Comparison of ENCODE assay signal across 10 cellular contexts in the genomic region with DNA sequence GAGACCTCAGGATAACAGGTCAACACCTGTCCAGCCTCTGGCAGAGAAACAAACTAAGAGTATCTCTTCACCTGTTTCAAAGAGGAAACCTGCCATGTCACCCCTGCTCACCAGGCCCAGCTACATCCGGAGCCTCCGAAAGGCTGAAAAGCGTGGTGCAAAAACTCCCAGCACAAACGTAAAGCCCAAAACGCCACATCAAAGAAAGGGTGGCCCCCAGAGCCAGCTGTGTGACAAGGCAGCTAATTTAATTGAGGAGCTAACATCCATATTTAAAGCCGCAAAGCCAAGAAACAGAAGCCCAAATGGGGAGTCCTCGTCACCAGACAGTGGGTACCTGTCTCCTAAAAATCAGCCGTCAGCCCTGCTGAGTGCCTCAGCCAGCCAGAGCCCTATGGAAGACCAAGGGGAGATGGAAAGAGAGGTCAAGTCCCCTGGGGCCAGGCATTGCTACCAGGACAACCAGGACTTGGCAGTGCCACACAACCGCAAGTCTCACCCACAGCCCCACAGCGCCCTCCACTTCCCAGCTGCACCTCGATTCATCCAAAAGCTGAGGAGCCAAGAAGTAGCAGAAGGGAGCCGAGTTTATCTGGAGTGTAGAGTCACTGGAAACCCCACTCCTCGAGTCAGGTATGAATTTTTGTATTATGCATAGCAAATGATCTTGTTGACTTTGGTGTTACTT. TPM values are rescaled to one million over a fixed set of nuclear protein-coding genes. Genes with fewer than 3 reads are reported as not detected.
DNase-seq lines count a peak whose midpoint lies in the region; ATAC-seq and TF ChIP-seq lines count a peak whose summit lies in the region.
"Had no signal": no experiment of that assay in that cellular context is flagged by ENCODE, and none has a peak within 500 bp of the region (broad histone marks: within the 10 kb centered on the region; RNA-seq: fewer than 3 reads in every experiment).

No MANE protein-coding gene starts in this region.

- no peak overlapping the region for H3K4ac ChIP-seq in mesenchymal stem cell (ENCODE audit: low read depth in 1 of 2, low read length in 2 of 2)

- no peak overlapping the region for H3K4me3 ChIP-seq in mesenchymal stem cell (ENCODE audit: insufficient read depth in 1 of 2, low read depth in 1 of 2, low read length in 2 of 2)
- H3K4me3 ChIP-seq: tibial artery had no signal

- no peak overlapping the region for H3K14ac ChIP-seq in mesenchymal stem cell (ENCODE audit: low read length in 2 of 2)

- peak overlapping the region; percentile 68 for H3K4me3 Mint-ChIP-seq in T-helper 17 cell

- peak overlapping the region; percentile 91 for H3K27ac Mint-ChIP-seq in T-helper 17 cell

- peaks cover 3% of the 10 kb centered on the region for H3K4me1 ChIP-seq in mesenchymal stem cell (ENCODE audit: control insufficient read depth, insufficient read depth, low read depth, low read length)
- H3K4me1 ChIP-seq: tibial artery had no signal

- no peaks in the 10 kb centered on the region for H3K36me3 Mint-ChIP-seq in T-helper 17 cell (ENCODE audit: low read depth)

- H3K27me3 Mint-ChIP-seq in T-helper 17 cell = peaks cover 9% of the 10 kb centered on the region

- H3K9ac ChIP-seq in mesenchymal stem cell (ENCODE audit: low read length) = no peak overlapping the region

- no peak overlapping the region for H2BK120ac ChIP-seq in mesenchymal stem cell (ENCODE audit: low read depth, low read length)

- DNase-seq in T-helper 17 cell (peak; percentile 19 to 47 (median 39)), activated T-cell treated with anti-CD3 and anti-CD28 coated beads for 48 hours (ENCODE audit: low read depth) (peak; percentile 42), mesenchymal stem cell (no peak), NCI-H345 (lab: John Stamatoyannopoulos, UW) (no peak), epidermal melanocyte (ENCODE audit: insufficient read length, low spot score) (no peak), HEK293T (ENCODE audit: extremely low spot score) (no peak), iPS-NIHi11 (ENCODE audit: low spot score) (no peak)
- DNase-seq in stimulated activated CD8-positive, alpha-beta memory T cell treated with anti-CD3 and anti-CD28 coated beads, Interleukin-4, amount 100 ng/mL, for 24 hours (ENCODE audit: low read depth) = peak; percentile 31
- DNase-seq: NCI-H1092, tibial artery had no signal

- H2BK12ac ChIP-seq in mesenchymal stem cell (ENCODE audit: low read length in 2 of 2) = peak overlapping the region in 1 of 2 experiments; percentile 73

- no peak overlapping the region for H2AFZ ChIP-seq in mesenchymal stem cell (ENCODE audit: low read depth, low read length)

- ATAC-seq in T-helper 17 cell = peak; percentile 77

- peak overlapping the region; percentile 20 for H4K91ac ChIP-seq in mesenchymal stem cell (ENCODE audit: low read length)

- H3K4me1 Mint-ChIP-seq in T-helper 17 cell = peaks cover 22% of the 10 kb centered on the region

- H3K79me1 ChIP-seq in mesenchymal stem cell (replicated peaks; ENCODE audit: low read length, poor library complexity, severe bottlenecking) = no peaks in the 10 kb centered on the region

- POLR2A ChIA-PET in HEK293T (lab: Yijun Ruan, JAX) = no interaction called here

- WGBS in mesenchymal stem cell = 93% methylated on average over 12 of the region's 13 CpGs

- H2BK5ac ChIP-seq in mesenchymal stem cell (ENCODE audit: low read depth, low read length, poor library complexity, severe bottlenecking) = no peak overlapping the region

- no peaks in the 10 kb centered on the region for H3K36me3 ChIP-seq in mesenchymal stem cell (ENCODE audit: control insufficient read depth in 1 of 2, insufficient read depth in 2 of 2, low read depth in 1 of 2, low read length in 2 of 2)
- H3K36me3 ChIP-seq: tibial artery had no signal

- no peak overlapping the region for H4K8ac ChIP-seq in mesenchymal stem cell (ENCODE audit: low read length)

- H2BK15ac ChIP-seq in mesenchymal stem cell (ENCODE audit: low read depth, poor library complexity, severe bottlenecking) = no peak overlapping the region

- H3K23ac ChIP-seq in mesenchymal stem cell (ENCODE audit: low read length in 2 of 2) = no peak overlapping the region

- H3K9me3 ChIP-seq in T-helper 17 cell (ENCODE audit: control insufficient read depth, low read length, poor library complexity, severe bottlenecking) = no peaks in the 10 kb centered on the region
- no peaks in the 10 kb centered on the region for H3K9me3 ChIP-seq in mesenchymal stem cell (ENCODE audit: control insufficient read depth, low read length)
- H3K9me3 ChIP-seq: tibial artery had no signal

- no peaks in the 10 kb centered on the region for H3K27me3 ChIP-seq in mesenchymal stem cell (ENCODE audit: control insufficient read depth in 1 of 2, insufficient read depth in 1 of 2, low read length in 2 of 2)
- H3K27me3 ChIP-seq: tibial artery had no signal

- H3K18ac ChIP-seq in mesenchymal stem cell (ENCODE audit: low read depth in 1 of 2, low read length in 2 of 2) = peak overlapping the region in 1 of 2 experiments; percentile 2

- CTCF ChIA-PET in HEK293T (lab: Yijun Ruan, JAX) = no interaction called here

- H2AK5ac ChIP-seq in mesenchymal stem cell (ENCODE audit: low read length, severe bottlenecking) = no peak overlapping the region

- H3K27ac ChIP-seq in mesenchymal stem cell (ENCODE audit: low read length, poor library complexity, severe bottlenecking) = no peak overlapping the region
- H3K27ac ChIP-seq: tibial artery had no signal

- H3K4me2 ChIP-seq in mesenchymal stem cell (ENCODE audit: low read length, poor library complexity, severe bottlenecking) = no peak overlapping the region

TF ChIP-seq in HEK293T, 16 proteins besides CTCF, POLR2A, EP300 and RAD21:
- TF ChIP-seq BHLHE40 (IDR thresholded peaks at IDR 0.05; ENCODE audit: borderline replicate concordance) (no peak), FOXM1 (IDR thresholded peaks at IDR 0.05; ENCODE audit: borderline replicate concordance) (no peak), SUZ12 (IDR thresholded peaks at IDR 0.05) (no peak), ZNF384 (IDR thresholded peaks at IDR 0.05) (no peak), ELF4 (IDR thresholded peaks at IDR 0.05) (no peak), CTBP1 (IDR thresholded peaks at IDR 0.05; ENCODE audit: borderline replicate concordance) (no peak), NFRKB (IDR thresholded peaks at IDR 0.05) (no peak), LEF1 (IDR thresholded peaks at IDR 0.05; ENCODE audit: borderline replicate concordance) (no peak), L3MBTL2 (conservative IDR thresholded peaks at IDR 0.05) (no peak), FOXA1 (IDR thresholded peaks at IDR 0.05) (no peak), SP1 (IDR thresholded peaks at IDR 0.05) (no peak), ARNT (IDR thresholded peaks at IDR 0.05) (no peak), PKNOX1 (IDR thresholded peaks at IDR 0.05) (no peak), FOXK2 (IDR thresholded peaks at IDR 0.05) (no peak), HDGF (IDR thresholded peaks at IDR 0.05; ENCODE audit: borderline replicate concordance) (no peak), TARDBP (IDR thresholded peaks at IDR 0.05) (no peak)

RNA-seq across cellular contexts. Expression of gene PALLD, which starts 15.1 kb away (rescaled TPM):
- total RNA-seq in T-helper 17 cell = under 1 TPM; 0.26 to 0.67 TPM
- 109 TPM for polyA plus RNA-seq in mesenchymal stem cell (2013, experiment 1 of 2)
- 108 TPM for polyA plus RNA-seq in mesenchymal stem cell (2013, experiment 2 of 2)

RNA-seq across cellular contexts. Expression of gene DDX60L, which starts 31.6 kb away (rescaled TPM):
- 10 to 100 TPM; 42.2 to 45.3 TPM for total RNA-seq in T-helper 17 cell
- 8.1 TPM for polyA plus RNA-seq in mesenchymal stem cell (2013, experiment 1 of 2)
- polyA plus RNA-seq in mesenchymal stem cell (2013, experiment 2 of 2) = 7.8 TPM

Comparison
In these comparisons a context has a peak if more than half of its experiments do, and no peak if none do; other contexts are left out.
1. DNase-seq: peak in T-helper 17 cell (3 of 3), activated T-cell treated with anti-CD3 and anti-CD28 coated beads for 48 hours (single experiment) and stimulated activated CD8-positive, alpha-beta memory T cell treated with anti-CD3 and anti-CD28 coated beads, Interleukin-4, amount 100 ng/mL, for 24 hours (single experiment); none in mesenchymal stem cell (single experiment), NCI-H345 (single experiment), epidermal melanocyte (single experiment), HEK293T (single experiment) and iPS-NIHi11 (single experiment).